In the genomic region with DNA sequence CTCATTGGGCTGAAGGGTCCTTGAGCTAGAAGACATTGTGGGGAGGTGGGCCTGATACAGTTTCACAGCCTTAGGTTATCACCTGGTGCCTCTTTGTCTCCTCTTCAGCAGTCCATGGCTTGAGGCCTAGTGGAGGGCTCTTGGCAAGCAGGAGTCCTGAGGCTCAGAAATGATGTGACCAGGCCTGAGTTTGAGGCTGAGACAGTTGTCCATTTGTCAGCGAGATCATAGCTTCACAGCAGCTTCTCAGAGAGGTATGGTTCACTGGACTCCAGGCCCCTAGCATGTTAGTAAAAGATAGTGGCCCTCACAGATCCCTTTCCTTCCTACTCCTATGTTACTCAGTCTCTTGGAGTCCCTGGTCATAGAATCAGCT, we compare ENCODE assay signal across 17 cellular contexts. TPM values are rescaled to one million over a fixed set of nuclear protein-coding genes. Genes with fewer than 3 reads are reported as not detected.
DNase-seq lines count a peak whose midpoint lies in the region; FAIRE-seq and TF ChIP-seq lines count a peak whose summit lies in the region.
"Had no signal": no experiment of that assay in that cellular context is flagged by ENCODE, and none has a peak within 500 bp of the region (broad histone marks: within the 10 kb centered on the region; RNA-seq: fewer than 3 reads in every experiment).

No MANE protein-coding gene starts in this region.

- peak overlapping the region; percentile 15 for H4K91ac ChIP-seq in mesenchymal stem cell (ENCODE audit: low read length)

- no peaks in the 10 kb centered on the region for H3K36me3 ChIP-seq in astrocyte (ENCODE audit: insufficient read depth, low read length)
- H3K36me3 ChIP-seq in mesenchymal stem cell (ENCODE audit: control insufficient read depth in 1 of 2, insufficient read depth in 2 of 2, low read depth in 1 of 2, low read length in 2 of 2): peaks cover 3 to 10% of the 10 kb centered on the region in 2 experiments
- peaks cover 0 to 5% (median 3%) of the 10 kb centered on the region in 3 donors for H3K36me3 ChIP-seq in skeletal muscle tissue (ENCODE audit: control insufficient read depth in 3 of 3, insufficient read depth in 3 of 3, low read length in 3 of 3)
- no peaks in the 10 kb centered on the region for H3K36me3 ChIP-seq in breast epithelium
- H3K36me3 ChIP-seq in neural progenitor cell: no peaks in the 10 kb centered on the region

- H2BK5ac ChIP-seq in mesenchymal stem cell (ENCODE audit: low read depth, low read length, poor library complexity, severe bottlenecking): no peak overlapping the region

- intact Hi-C loops in breast epithelium (cut with DNase I; ENCODE audit: low total_unique reads): no loop called here

- no peak for FAIRE-seq in astrocyte (lab: Jason Lieb, UNC)

- H2BK12ac ChIP-seq in mesenchymal stem cell (ENCODE audit: low read length in 2 of 2): no peak overlapping the region

- no peak for TF ChIP-seq POLR2A in breast epithelium (IDR thresholded peaks at IDR 0.05)

- H3K79me1 ChIP-seq in mesenchymal stem cell (replicated peaks; ENCODE audit: low read length, poor library complexity, severe bottlenecking): peaks cover 23% of the 10 kb centered on the region

- no peak overlapping the region for H3K4ac ChIP-seq in mesenchymal stem cell (ENCODE audit: low read depth in 1 of 2, low read length in 2 of 2)

- H3K9me3 Mint-ChIP-seq in astrocyte (ENCODE audit: unreplicated experiment): no peaks in the 10 kb centered on the region
- H3K9me3 Mint-ChIP-seq in neural progenitor cell: no peaks in the 10 kb centered on the region
- H3K9me3 Mint-ChIP-seq: CD4-positive, CD25-positive, alpha-beta regulatory T cell had no signal

- H2BK120ac ChIP-seq in mesenchymal stem cell (ENCODE audit: low read depth, low read length): no peak overlapping the region

- no peak overlapping the region for H2BK15ac ChIP-seq in mesenchymal stem cell (ENCODE audit: low read depth, poor library complexity, severe bottlenecking)

- H3F3A ChIP-seq in neural progenitor cell (ENCODE audit: low read depth): no peaks in the 10 kb centered on the region

- H3K79me2 ChIP-seq in astrocyte (ENCODE audit: insufficient read depth, low read length) (peaks cover 8% of the 10 kb centered on the region), neural progenitor cell (ENCODE audit: low read depth) (peaks cover 56% of the 10 kb centered on the region)

- CTCF ChIA-PET in AG04450 (lab: Charles Lee): interaction anchor here (1.4 kb wide), 1 partner anchor 19 kb away, joined by 3 read pairs; a partner anchor contains a TSS

- no peak overlapping the region for H3K14ac ChIP-seq in mesenchymal stem cell (ENCODE audit: low read length in 2 of 2)

- H3K27me3 ChIP-seq in AG04450 (ENCODE audit: control insufficient read depth, insufficient read depth, low read length): no peaks in the 10 kb centered on the region
- no peaks in the 10 kb centered on the region for H3K27me3 ChIP-seq in astrocyte (ENCODE audit: insufficient read depth, low read length)
- no peaks in the 10 kb centered on the region for H3K27me3 ChIP-seq in mesenchymal stem cell (ENCODE audit: control insufficient read depth in 1 of 2, insufficient read depth in 1 of 2, low read length in 2 of 2)
- H3K27me3 ChIP-seq in skeletal muscle tissue (ENCODE audit: control insufficient read depth in 3 of 3, insufficient read depth in 3 of 3, low read length in 3 of 3): no peaks in the 10 kb centered on the region
- H3K27me3 ChIP-seq in breast epithelium: no peaks in the 10 kb centered on the region
- H3K27me3 ChIP-seq in neural progenitor cell: no peaks in the 10 kb centered on the region

- H3K36me3 Mint-ChIP-seq in astrocyte (ENCODE audit: low read depth, unreplicated experiment): peaks cover 13% of the 10 kb centered on the region
- H3K36me3 Mint-ChIP-seq in neural progenitor cell: peaks cover 19% of the 10 kb centered on the region

- H3K23ac ChIP-seq in mesenchymal stem cell (ENCODE audit: low read length in 2 of 2): no peak overlapping the region

- H3K27me3 Mint-ChIP-seq in astrocyte (ENCODE audit: low read depth, unreplicated experiment): no peaks in the 10 kb centered on the region
- H3K27me3 Mint-ChIP-seq in neural progenitor cell (ENCODE audit: insufficient read depth, low read depth): no peaks in the 10 kb centered on the region
- H3K27me3 Mint-ChIP-seq: B cell; CD4-positive, CD25-positive, alpha-beta regulatory T cell had no signal

- H4K20me1 ChIP-seq in astrocyte (ENCODE audit: insufficient read depth, low read length) (peaks cover 37% of the 10 kb centered on the region), neural progenitor cell (ENCODE audit: low read depth) (peaks cover 44% of the 10 kb centered on the region)

- WGBS in mesenchymal stem cell: 91% methylated on average over 1 of the region's 1 CpG

- H3K4me1 Mint-ChIP-seq in astrocyte (ENCODE audit: low read depth, unreplicated experiment) (peaks cover 18% of the 10 kb centered on the region), neural progenitor cell (no peaks in the 10 kb centered on the region)
- H3K4me1 Mint-ChIP-seq: B cell had no signal

- H3K9ac ChIP-seq in astrocyte (ENCODE audit: low read length) (no peak overlapping the region), mesenchymal stem cell (ENCODE audit: low read length) (peak overlapping the region; percentile 50), skeletal muscle tissue (ENCODE audit: low read depth in 1 of 3, low read length in 3 of 3) (no peak overlapping the region), neural progenitor cell (no peak overlapping the region)

- H3K18ac ChIP-seq in mesenchymal stem cell (ENCODE audit: low read depth in 1 of 2, low read length in 2 of 2): peak overlapping the region in 1 of 2 experiments; percentile 9

- no peak for DNase-seq in AG04450 (ENCODE audit: low read depth, low spot score)
- DNase-seq in astrocyte (ENCODE audit: low read depth): no peak
- no peak for DNase-seq in mesenchymal stem cell
- no peak for DNase-seq in breast epithelium (ENCODE audit: low spot score in 2 of 2)
- no peak for DNase-seq in neural progenitor cell (ENCODE audit: low spot score)
- DNase-seq in A172 (ENCODE audit: low spot score): no peak
- DNase-seq: ACHN; CD4-positive, CD25-positive, alpha-beta regulatory T cell; GOT3; KG1; NCI-H1436 treated with DMSO at 0.1 percent for 48 hours; NCI-H2029 treated with DMSO at 0.1 percent for 48 hours; NCI-H2171 treated with DMSO at 0.1 percent for 48 hours; NCI-H774; RPMI8226 had no signal

- H3K27ac ChIP-seq in AG04450 (ENCODE audit: low read depth, low read length): peak overlapping the region; percentile 23
- no peak overlapping the region for H3K27ac ChIP-seq in astrocyte (ENCODE audit: low read depth, low read length)
- H3K27ac ChIP-seq in mesenchymal stem cell (ENCODE audit: low read length, poor library complexity, severe bottlenecking): no peak overlapping the region
- H3K27ac ChIP-seq in skeletal muscle tissue (ENCODE audit: low read depth, low read length): peak overlapping the region; percentile 23
- H3K27ac ChIP-seq in breast epithelium: peak overlapping the region in 1 of 2 donors; percentile 69
- H3K27ac ChIP-seq in neural progenitor cell: no peak overlapping the region

- peak overlapping the region; percentile 62 for H2AK5ac ChIP-seq in mesenchymal stem cell (ENCODE audit: low read length, severe bottlenecking)

- H3K4me3 ChIP-seq in AG04450 (ENCODE audit: low read depth, low read length) (no peak overlapping the region), astrocyte (ENCODE audit: insufficient read depth, low read depth, low read length) (no peak overlapping the region), mesenchymal stem cell (ENCODE audit: insufficient read depth in 1 of 2, low read depth in 1 of 2, low read length in 2 of 2) (no peak overlapping the region), skeletal muscle tissue (ENCODE audit: low read length in 3 of 3) (no peak overlapping the region), breast epithelium (no peak overlapping the region), neural progenitor cell (no peak overlapping the region)

- no peak overlapping the region for H3K4me3 Mint-ChIP-seq in astrocyte (ENCODE audit: unreplicated experiment)
- no peak overlapping the region for H3K4me3 Mint-ChIP-seq in neural progenitor cell
- H3K4me3 Mint-ChIP-seq: B cell; CD4-positive, CD25-positive, alpha-beta regulatory T cell had no signal

- peak overlapping the region; percentile 78 for H3K27ac Mint-ChIP-seq in astrocyte (ENCODE audit: unreplicated experiment)
- no peak overlapping the region for H3K27ac Mint-ChIP-seq in neural progenitor cell
- H3K27ac Mint-ChIP-seq: B cell had no signal

- TF ChIP-seq CTCF in AG04450 (IDR thresholded peaks at IDR 0.05; ENCODE audit: low read depth, low read length) (no peak), astrocyte (IDR thresholded peaks at IDR 0.05; ENCODE audit: insufficient read depth, low read depth, low read length) (no peak), breast epithelium (IDR thresholded peaks at IDR 0.05) (no peak), neural progenitor cell (IDR thresholded peaks at IDR 0.05) (no peak)

- H3K4me2 ChIP-seq in astrocyte (ENCODE audit: low read length): peak overlapping the region; percentile 43
- no peak overlapping the region for H3K4me2 ChIP-seq in mesenchymal stem cell (ENCODE audit: low read length, poor library complexity, severe bottlenecking)
- no peak overlapping the region for H3K4me2 ChIP-seq in neural progenitor cell

- no peaks in the 10 kb centered on the region for H3K9me3 ChIP-seq in AG04450 (ENCODE audit: control insufficient read depth, insufficient read depth, low read length)
- H3K9me3 ChIP-seq in astrocyte (ENCODE audit: insufficient read depth, low read depth, low read length): no peaks in the 10 kb centered on the region
- no peaks in the 10 kb centered on the region for H3K9me3 ChIP-seq in mesenchymal stem cell (ENCODE audit: control insufficient read depth, low read length)
- H3K9me3 ChIP-seq in skeletal muscle tissue (ENCODE audit: control insufficient read depth in 3 of 3, low read length in 3 of 3): no peaks in the 10 kb centered on the region
- H3K9me3 ChIP-seq in breast epithelium: no peaks in the 10 kb centered on the region
- H3K9me3 ChIP-seq in neural progenitor cell (ENCODE audit: low read depth): no peaks in the 10 kb centered on the region

- POLR2A ChIA-PET in AG04450 (lab: Yijun Ruan, JAX): no interaction called here

- peak overlapping the region; percentile 66 for H4K8ac ChIP-seq in mesenchymal stem cell (ENCODE audit: low read length)

- no peak overlapping the region for H2AFZ ChIP-seq in astrocyte (ENCODE audit: low read depth, low read length)
- no peak overlapping the region for H2AFZ ChIP-seq in mesenchymal stem cell (ENCODE audit: low read depth, low read length)
- H2AFZ ChIP-seq in neural progenitor cell (replicated peaks): no peak overlapping the region

- H3K4me1 ChIP-seq in astrocyte (ENCODE audit: insufficient read depth, low read length): peaks cover 13% of the 10 kb centered on the region
- peaks cover 11% of the 10 kb centered on the region for H3K4me1 ChIP-seq in mesenchymal stem cell (ENCODE audit: control insufficient read depth, insufficient read depth, low read depth, low read length)
- peaks cover 0 to 14% (median 9%) of the 10 kb centered on the region in 3 donors for H3K4me1 ChIP-seq in skeletal muscle tissue (ENCODE audit: control insufficient read depth in 3 of 3, insufficient read depth in 3 of 3, low read length in 3 of 3)
- H3K4me1 ChIP-seq in breast epithelium: no peaks in the 10 kb centered on the region
- H3K4me1 ChIP-seq in neural progenitor cell: no peaks in the 10 kb centered on the region

RNA-seq across cellular contexts. Expression of a gene that starts 19.1 kb away (rescaled TPM):
- 11.0 and 13.2 TPM in 2 replicates for polyA plus RNA-seq in AG04450 (2011; rRNA removed)
- 18.2 and 23.7 TPM in 2 replicates for polyA minus RNA-seq in AG04450 (2011; rRNA and poly(A)+ RNA removed)
- total RNA-seq in astrocyte: 25.8 and 26.2 TPM in 2 replicates
- polyA plus RNA-seq in mesenchymal stem cell (2013, experiment 1 of 2): 11.6 TPM
- polyA plus RNA-seq in mesenchymal stem cell (2013, experiment 2 of 2): 11.5 TPM
- 4.2 TPM for total RNA-seq in skeletal muscle tissue
- 1 to 10 TPM; 6.2 to 9.1 (median 8.6) TPM for total RNA-seq in breast epithelium
- 11.5 and 14.7 TPM in 2 replicates for total RNA-seq in neural progenitor cell (ENCODE audit: low replicate concordance)
- 3.7 and 4.9 TPM in 2 replicates for total RNA-seq in A172 (2014; rRNA removed; shearing (Covaris generic))

RNA-seq across cellular contexts. Expression of a gene that starts 20.4 kb away (rescaled TPM):
- polyA plus RNA-seq in AG04450 (2011; rRNA removed): 164 and 192 TPM in 2 replicates
- 219 and 281 TPM in 2 replicates for polyA minus RNA-seq in AG04450 (2011; rRNA and poly(A)+ RNA removed)
- total RNA-seq in astrocyte (145 and 155 TPM in 2 replicates), skeletal muscle tissue (66.8 TPM), breast epithelium (100 to 1,000 TPM in 1 of 3 donors, 10 to 100 TPM in 2; 84.9 to 110 (median 92.5) TPM), neural progenitor cell (ENCODE audit: low replicate concordance) (86.9 and 133 TPM in 2 replicates)
- polyA plus RNA-seq in mesenchymal stem cell (2013, experiment 1 of 2): 87.9 TPM
- polyA plus RNA-seq in mesenchymal stem cell (2013, experiment 2 of 2): 88.7 TPM
- 163 and 193 TPM in 2 replicates for total RNA-seq in A172 (2014; rRNA removed; shearing (Covaris generic))

Comparison
In these comparisons a context has a peak if more than half of its experiments do, and no peak if none do; other contexts are left out.
1. H3K27ac ChIP-seq: peak in AG04450 (single experiment) and skeletal muscle tissue (single experiment); none in astrocyte (single experiment), mesenchymal stem cell (single experiment) and neural progenitor cell (single experiment).